Comparison of ENCODE assay signal across 8 cellular contexts in genomic region chr9:112378441-112379176, GRCh38. TPM values are rescaled to one million over a fixed set of nuclear protein-coding genes. Genes with fewer than 3 reads are reported as not detected.
DNase-seq lines count a peak whose midpoint lies in the region; TF ChIP-seq lines count a peak whose summit lies in the region.

No MANE protein-coding gene starts in this region.

- TF ChIP-seq CTCF in hepatocyte (IDR thresholded peaks at IDR 0.05; ENCODE audit: poor library complexity) = no peak

- DNase-seq in EH (ENCODE audit: low read depth) = peak; percentile 13
- DNase-seq in GM23248 = peak; percentile 45
- DNase-seq in NAMALWA (ENCODE audit: low spot score) = peak; percentile 15
- peak; percentile 23 for DNase-seq in hepatocyte (ENCODE audit: low spot score)
- no peak for DNase-seq in GDM1 (lab: John Stamatoyannopoulos, UW)
- no peak for DNase-seq in OCI-M2 (lab: John Stamatoyannopoulos, UW; ENCODE audit: unreplicated experiment)

- H3K27ac ChIP-seq in GM23248 (peak overlapping the region; percentile 96), hepatocyte (peak overlapping the region; percentile 96)

- WGBS in GM23248 (ENCODE audit: low coverage in 1 of 2, low lambda C conversion rate in 2 of 2, missing lambda C conversion rate in 2 of 2), 2 experiments = 7 to 10% methylated on average over 24 of the region's 24 CpGs
- WGBS in hepatocyte (ENCODE audit: low lambda C conversion rate, missing lambda C conversion rate) = 80% methylated on average over 24 of the region's 24 CpGs

- peak overlapping the region; percentile 82 for H2AFZ ChIP-seq in GM23248
- peak overlapping the region; percentile 41 for H2AFZ ChIP-seq in hepatocyte

- peak overlapping the region; percentile 94 for H3K9ac ChIP-seq in GM23248
- H3K9ac ChIP-seq in skeletal muscle satellite cell (ENCODE audit: low read depth, low read length) = peak overlapping the region; percentile 91

- no peaks in the 10 kb centered on the region for H3K27me3 ChIP-seq in GM23248 (replicated peaks; ENCODE audit: insufficient read depth)
- no peaks in the 10 kb centered on the region for H3K27me3 ChIP-seq in hepatocyte
- H3K27me3 ChIP-seq in skeletal muscle satellite cell (ENCODE audit: control insufficient read depth, insufficient read depth, low read length) = no peaks in the 10 kb centered on the region

- no peaks in the 10 kb centered on the region for H3K9me3 Mint-ChIP-seq in activated naive CD4-positive, alpha-beta T cell treated with anti-CD3 and anti-CD28 coated beads, Interleukin-2, amount 50 U/mL, for 24 hours

- H3K4me3 ChIP-seq in GM23248 (peak overlapping the region; percentile 85), hepatocyte (peak overlapping the region; percentile 55), skeletal muscle satellite cell (ENCODE audit: low read length) (peak overlapping the region; percentile 87)

- H3K4me3 Mint-ChIP-seq in activated naive CD4-positive, alpha-beta T cell treated with anti-CD3 and anti-CD28 coated beads, Interleukin-2, amount 50 U/mL, for 24 hours = peak overlapping the region; percentile 100

- H3K36me3 Mint-ChIP-seq in activated naive CD4-positive, alpha-beta T cell treated with anti-CD3 and anti-CD28 coated beads, Interleukin-2, amount 50 U/mL, for 24 hours = peaks cover under 1% of the 10 kb centered on the region

- H3K9me2 ChIP-seq in GM23248 (ENCODE audit: insufficient read depth) (peaks cover 3% of the 10 kb centered on the region; the same call in 1 of the 2 replicates), hepatocyte (replicated peaks; ENCODE audit: insufficient read depth) (no peaks in the 10 kb centered on the region)

- H3K9me3 ChIP-seq in GM23248 (ENCODE audit: low read depth) = no peaks in the 10 kb centered on the region
- no peaks in the 10 kb centered on the region for H3K9me3 ChIP-seq in hepatocyte (ENCODE audit: low read depth)
- H3K9me3 ChIP-seq in skeletal muscle satellite cell (replicated peaks; ENCODE audit: low read length) = no peaks in the 10 kb centered on the region

- H3K27me3 Mint-ChIP-seq in activated naive CD4-positive, alpha-beta T cell treated with anti-CD3 and anti-CD28 coated beads, Interleukin-2, amount 50 U/mL, for 24 hours = no peaks in the 10 kb centered on the region

- in situ Hi-C loops in GM23248 (cut with MboI) = no loop called here

- H3K4me1 Mint-ChIP-seq in activated naive CD4-positive, alpha-beta T cell treated with anti-CD3 and anti-CD28 coated beads, Interleukin-2, amount 50 U/mL, for 24 hours = peaks cover 46% of the 10 kb centered on the region

- H3K79me2 ChIP-seq in GM23248 (ENCODE audit: insufficient read depth) (peaks cover 55% of the 10 kb centered on the region), hepatocyte (peaks cover 49% of the 10 kb centered on the region)

- no peaks in the 10 kb centered on the region for H3K36me3 ChIP-seq in GM23248 (ENCODE audit: low read depth)
- no peaks in the 10 kb centered on the region for H3K36me3 ChIP-seq in hepatocyte (replicated peaks; ENCODE audit: insufficient read depth, low read depth)
- H3K36me3 ChIP-seq in skeletal muscle satellite cell (ENCODE audit: insufficient read depth, low read length) = no peaks in the 10 kb centered on the region

- H3K4me1 ChIP-seq in GM23248 (ENCODE audit: insufficient read depth) (peaks cover 15% of the 10 kb centered on the region; the same call in 1 of the 2 replicates), hepatocyte (ENCODE audit: insufficient read depth) (peaks cover 23% of the 10 kb centered on the region), skeletal muscle satellite cell (ENCODE audit: control insufficient read depth, insufficient read depth, low read length) (peaks cover 22% of the 10 kb centered on the region)

- peaks cover 6% of the 10 kb centered on the region; the same call in 1 of the 2 replicates for H3F3A ChIP-seq in GM23248 (ENCODE audit: insufficient read depth)

- H3K27ac Mint-ChIP-seq in activated naive CD4-positive, alpha-beta T cell treated with anti-CD3 and anti-CD28 coated beads, Interleukin-2, amount 50 U/mL, for 24 hours = peak overlapping the region; percentile 21

- H3K4me2 ChIP-seq in GM23248 (ENCODE audit: unreplicated experiment) (peak overlapping the region; percentile 84), hepatocyte (peak overlapping the region; percentile 83), skeletal muscle satellite cell (ENCODE audit: low read length) (peak overlapping the region; percentile 83)

- H4K20me1 ChIP-seq in GM23248 (ENCODE audit: insufficient read depth) (no peaks in the 10 kb centered on the region), hepatocyte (ENCODE audit: insufficient read depth, poor library complexity, severe bottlenecking) (no peaks in the 10 kb centered on the region)

RNA-seq across cellular contexts. Expression of gene HSDL2, which starts 1.3 kb away (rescaled TPM):
- total RNA-seq in GM23248 (2014; rRNA removed; shearing (Covaris generic)) = 30.6 and 39.2 TPM in 2 replicates
- polyA plus RNA-seq in GM23248 (2016; fragmentation: Nextera tagmentation; extraction: Ambion mirVana) (35.8 and 36.8 TPM in 2 replicates), hepatocyte (36.0 and 50.0 TPM in 2 replicates)
- 97.3 and 97.6 TPM in 2 replicates for total RNA-seq in hepatocyte
- 36.7 and 47.4 TPM in 2 replicates for total RNA-seq in skeletal muscle satellite cell (2012; rRNA removed)

RNA-seq across cellular contexts. Expression of gene PTBP3, which starts 45.2 kb away (rescaled TPM):
- 26.5 and 62.6 TPM in 2 replicates for total RNA-seq in GM23248 (2014; rRNA removed; shearing (Covaris generic))
- polyA plus RNA-seq in GM23248 (2016; fragmentation: Nextera tagmentation; extraction: Ambion mirVana) (14.7 and 14.9 TPM in 2 replicates), hepatocyte (13.4 and 13.7 TPM in 2 replicates)
- 57.7 and 64.5 TPM in 2 replicates for total RNA-seq in hepatocyte
- total RNA-seq in skeletal muscle satellite cell (2012; rRNA removed) = 19.0 and 25.1 TPM in 2 replicates

Comparison
In these comparisons a context has a peak if more than half of its experiments do, and no peak if none do; other contexts are left out.
1. DNase-seq: peak in EH (single experiment), GM23248 (single experiment), NAMALWA (single experiment) and hepatocyte (single experiment); none in GDM1 (single experiment) and OCI-M2 (single experiment).
2. Peak in every context shown above with its lines, with median percentiles within 50 percentile points of each other: H3K4me2 ChIP-seq and H3K4me3 ChIP-seq.